In the genomic region with DNA sequence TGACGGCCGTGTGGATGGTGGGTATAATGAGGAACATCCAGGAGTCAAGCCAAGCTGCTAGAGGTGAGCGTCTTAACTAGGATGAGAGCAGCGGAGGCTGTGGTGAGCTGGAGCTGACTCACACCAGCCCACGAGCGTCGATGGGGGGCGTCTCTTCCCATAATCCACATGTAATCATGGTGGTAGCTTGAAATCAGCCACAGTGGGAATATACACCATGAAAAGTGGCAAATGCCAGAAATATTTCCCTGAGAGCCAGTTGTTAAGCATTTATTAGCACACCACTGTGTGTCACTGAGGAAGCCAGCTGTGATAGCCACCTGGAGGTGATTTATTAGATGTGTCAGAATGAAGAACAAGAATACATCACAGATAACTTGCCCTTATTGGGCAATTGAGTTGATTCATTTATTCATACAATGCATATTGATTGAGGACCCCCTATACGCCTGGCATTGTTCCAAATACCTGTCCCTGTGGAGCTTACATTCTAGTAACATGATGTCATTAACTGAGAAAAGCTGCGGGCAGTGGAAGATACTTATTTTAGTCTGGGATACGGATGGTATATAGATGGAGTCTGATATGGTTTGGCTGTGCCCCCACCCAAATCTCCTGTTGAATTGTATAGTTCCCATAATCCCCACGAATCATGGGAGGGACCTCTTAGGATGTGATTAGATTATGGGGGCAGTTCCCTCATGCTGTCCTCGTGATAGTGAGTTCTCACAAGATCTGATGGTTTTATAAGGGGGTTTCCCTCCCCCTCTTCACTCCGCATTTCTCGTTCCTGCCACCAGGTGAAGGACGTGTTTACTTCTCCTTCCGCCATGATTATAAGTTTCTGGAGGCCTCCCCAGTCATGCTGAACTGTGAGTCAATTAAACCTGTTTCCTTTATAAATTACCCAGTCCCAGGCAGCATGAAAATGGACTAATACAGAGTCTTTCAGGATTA, we compare ENCODE assay signal across 14 cellular contexts.
A peak's percentile ranks its signal among the peaks of the same experiment; 100 is the strongest.
DNase-seq lines count a peak whose midpoint lies in the region; ATAC-seq, FAIRE-seq and TF ChIP-seq lines count a peak whose summit lies in the region.
"Had no signal": no experiment of that assay in that cellular context is flagged by ENCODE, and none has a peak within 500 bp of the region (broad histone marks: within the 10 kb centered on the region; RNA-seq: fewer than 3 reads in every experiment).

No MANE protein-coding gene starts in this region.

- no peak overlapping the region for H2BK20ac ChIP-seq in H1 (ENCODE audit: low read length)

- no peak; a peak in 1 of 4 replicates for TF ChIP-seq RAD21 in H1 (IDR thresholded peaks at IDR 0.05 in 1 of 2, conservative IDR thresholded peaks at IDR 0.05 in 1 of 2; ENCODE audit: low read depth in 2 of 2, low read length in 2 of 2)

- H3K27ac ChIP-seq in H1 (ENCODE audit: low read depth, low read length), result no peak overlapping the region
- H3K27ac ChIP-seq: C4-2B had no signal

- H2BK5ac ChIP-seq in H1 (ENCODE audit: low read depth, low read length), result no peak overlapping the region

- DNase-seq in EH (ENCODE audit: low read depth), result peak; percentile 56
- peak; percentile 73 for DNase-seq in M059J (ENCODE audit: low read depth)
- no peak for DNase-seq in H1 (ENCODE audit: low read depth in 1 of 2, low spot score in 2 of 2)
- DNase-seq in non-pigmented ciliary epithelial cell (ENCODE audit: low read depth), result peak; percentile 61
- DNase-seq in activated naive CD4-positive, alpha-beta T cell (lab: John Stamatoyannopoulos, UW), result no peak
- DNase-seq in Right ventricle myocardium superior, result no peak
- no peak for DNase-seq in NCI-H2029 treated with DMSO at 0.1 percent for 48 hours (lab: John Stamatoyannopoulos, UW)
- no peak for DNase-seq in DMS153 treated with DMSO at 0.1 percent for 48 hours (lab: John Stamatoyannopoulos, UW; ENCODE audit: unreplicated experiment)
- DNase-seq: activated CD4-positive, alpha-beta T cell treated with anti-CD3 and anti-CD28 coated beads for 4 hours; activated T-cell treated with anti-CD3 and anti-CD28 coated beads, Interleukin-2, amount 50 U/mL, for 24 hours; GF-D8 had no signal

- H3K9me3 ChIP-seq in H1 (ENCODE audit: insufficient read depth in 2 of 2, low read depth in 1 of 2, low read length in 1 of 2), result no peaks in the 10 kb centered on the region

- H2BK12ac ChIP-seq in H1 (ENCODE audit: low read depth, low read length), result no peak overlapping the region; the same call in 1 of the 2 replicates

- no peak overlapping the region for H2AFZ ChIP-seq in H1 (ENCODE audit: low read length)

- TF ChIP-seq CTCF in H1 (IDR thresholded peaks at IDR 0.05; ENCODE audit: control extremely low read depth in 1 of 3, insufficient read depth in 1 of 3, low read depth in 1 of 3, low read length in 3 of 3), result peak in 2 of 3 experiments; percentile 26 to 31; a peak in 2 of 4 replicates

- no peak overlapping the region for H3K9ac ChIP-seq in H1 (replicated peaks in 1 of 4; ENCODE audit: extremely low read depth in 1 of 4, low read depth in 3 of 4, low read length in 3 of 4)

- FAIRE-seq in H1 (lab: Jason Lieb, UNC), result no peak
- FAIRE-seq: frontal cortex, islet of Langerhans had no signal

- no peaks in the 10 kb centered on the region for H3K23me2 ChIP-seq in H1 (ENCODE audit: low read depth, low read length)

- no peak for TF ChIP-seq POLR2A in H1 (IDR thresholded peaks at IDR 0.05; ENCODE audit: control extremely low read depth in 1 of 2, low read depth in 2 of 2, low read length in 2 of 2)

- TF ChIP-seq EP300 in H1 (IDR thresholded peaks at IDR 0.05; ENCODE audit: borderline replicate concordance in 1 of 2, low read depth in 2 of 2, low read length in 2 of 2), result no peak

- no peak overlapping the region for H3K4me3 ChIP-seq in H1 (ENCODE audit: extremely low read depth in 1 of 4, insufficient read depth in 2 of 4, low read depth in 3 of 4, low read length in 4 of 4)

- no peak overlapping the region for H4K8ac ChIP-seq in H1 (ENCODE audit: extremely low read depth, insufficient read depth, low read length)

- H3K23ac ChIP-seq in H1 (ENCODE audit: insufficient read length), result no peak overlapping the region

- no peak overlapping the region for H4K91ac ChIP-seq in H1 (replicated peaks; ENCODE audit: insufficient read length, low read length)

- H3K56ac ChIP-seq in H1 (replicated peaks; ENCODE audit: insufficient read length, low read depth, low read length), result no peak overlapping the region

- intact Hi-C loops in Right ventricle myocardium superior (cut with DNase I), result no loop called here

- ATAC-seq in Right ventricle myocardium superior (ENCODE audit: poor library complexity), result no peak

- 86% methylated on average over 17 of the region's 17 CpGs; no CpG with 5 or more reads in 1 of the 2 experiments for WGBS in H1 (ENCODE audit: extremely low coverage in 1 of 2, insufficient coverage in 1 of 2, insufficient read length in 1 of 2, insufficient replicate concordance in 2 of 2, low coverage in 1 of 2, low lambda C conversion rate in 2 of 2, missing lambda C conversion rate in 1 of 2), 2 experiments

- H2AK5ac ChIP-seq in H1 (ENCODE audit: low read depth, low read length), result no peak overlapping the region

- H2BK15ac ChIP-seq in H1 (ENCODE audit: low read length), result no peak overlapping the region

- no peak overlapping the region for H3K4ac ChIP-seq in H1 (replicated peaks; ENCODE audit: insufficient read length, low read depth, low read length)

- no peaks in the 10 kb centered on the region for H4K20me1 ChIP-seq in H1 (replicated peaks in 1 of 2; ENCODE audit: control insufficient read depth in 1 of 2, insufficient read depth in 2 of 2, low read length in 2 of 2)

- H3K36me3 ChIP-seq in H1 (ENCODE audit: control insufficient read depth in 2 of 4, insufficient read depth in 4 of 4, low read length in 3 of 4), result no peaks in the 10 kb centered on the region

- no peak overlapping the region for H4K5ac ChIP-seq in H1 (ENCODE audit: insufficient read length, low read depth, low read length)

- no peaks in the 10 kb centered on the region for H3K79me2 ChIP-seq in H1 (ENCODE audit: control insufficient read depth in 1 of 2, insufficient read depth in 2 of 2, low read length in 2 of 2)

- H3K79me1 ChIP-seq in H1 (ENCODE audit: low read depth, low read length), result no peaks in the 10 kb centered on the region

- no peak overlapping the region for H3K14ac ChIP-seq in H1 (ENCODE audit: insufficient read length)

- no peaks in the 10 kb centered on the region for H3K4me1 ChIP-seq in H1 (replicated peaks in 1 of 4; ENCODE audit: control insufficient read depth in 3 of 4, insufficient read depth in 4 of 4, low read length in 3 of 4)

- no peak overlapping the region for H2BK120ac ChIP-seq in H1 (replicated peaks; ENCODE audit: low read depth, low read length)

- no peak overlapping the region for H3K4me2 ChIP-seq in H1 (ENCODE audit: insufficient read depth in 1 of 2, low read depth in 2 of 2, low read length in 2 of 2)

- no peak overlapping the region for H3K18ac ChIP-seq in H1 (ENCODE audit: extremely low read depth, low read length)

- no peaks in the 10 kb centered on the region for H3K27me3 ChIP-seq in H1 (replicated peaks in 1 of 4; ENCODE audit: control insufficient read depth in 3 of 4, extremely low read depth in 1 of 4, insufficient read depth in 3 of 4, low read length in 3 of 4)

- POLR2A ChIA-PET in H1 (lab: Charles Lee; ENCODE audit: partially characterized antibody), result no interaction called here

- CTCF ChIA-PET in H1 (lab: Charles Lee; ENCODE audit: partially characterized antibody), result interaction anchor here (0.6 to 2.3 kb wide), 8 partner anchors 9 to 106 kb away, joined by 3 to 13 read pairs (median 3); no protein-coding TSS in a partner anchor

TF ChIP-seq in H1, 55 proteins besides CTCF, POLR2A, EP300 and RAD21 (continues in another document):
- TF ChIP-seq, protein P1, sequence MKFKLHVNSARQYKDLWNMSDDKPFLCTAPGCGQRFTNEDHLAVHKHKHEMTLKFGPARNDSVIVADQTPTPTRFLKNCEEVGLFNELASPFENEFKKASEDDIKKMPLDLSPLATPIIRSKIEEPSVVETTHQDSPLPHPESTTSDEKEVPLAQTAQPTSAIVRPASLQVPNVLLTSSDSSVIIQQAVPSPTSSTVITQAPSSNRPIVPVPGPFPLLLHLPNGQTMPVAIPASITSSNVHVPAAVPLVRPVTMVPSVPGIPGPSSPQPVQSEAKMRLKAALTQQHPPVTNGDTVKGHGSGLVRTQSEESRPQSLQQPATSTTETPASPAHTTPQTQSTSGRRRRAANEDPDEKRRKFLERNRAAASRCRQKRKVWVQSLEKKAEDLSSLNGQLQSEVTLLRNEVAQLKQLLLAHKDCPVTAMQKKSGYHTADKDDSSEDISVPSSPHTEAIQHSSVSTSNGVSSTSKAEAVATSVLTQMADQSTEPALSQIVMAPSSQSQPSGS (IDR thresholded peaks at IDR 0.05; ENCODE audit: low read length), result 0 out of 2 replicates have a peak, but pooled peaks have one; percentile 32

Comparison
In these comparisons a context has a peak if more than half of its experiments do, and no peak if none do; other contexts are left out.
1. DNase-seq: peak in EH (single experiment), M059J (single experiment) and non-pigmented ciliary epithelial cell (single experiment); none in H1 (0 of 2), activated naive CD4-positive, alpha-beta T cell (0 of 4), Right ventricle myocardium superior (single experiment), NCI-H2029 treated with DMSO at 0.1 percent for 48 hours (single experiment) and DMS153 treated with DMSO at 0.1 percent for 48 hours (single experiment).